8 cellular contexts compared by ENCODE assay signal in the genomic region with DNA sequence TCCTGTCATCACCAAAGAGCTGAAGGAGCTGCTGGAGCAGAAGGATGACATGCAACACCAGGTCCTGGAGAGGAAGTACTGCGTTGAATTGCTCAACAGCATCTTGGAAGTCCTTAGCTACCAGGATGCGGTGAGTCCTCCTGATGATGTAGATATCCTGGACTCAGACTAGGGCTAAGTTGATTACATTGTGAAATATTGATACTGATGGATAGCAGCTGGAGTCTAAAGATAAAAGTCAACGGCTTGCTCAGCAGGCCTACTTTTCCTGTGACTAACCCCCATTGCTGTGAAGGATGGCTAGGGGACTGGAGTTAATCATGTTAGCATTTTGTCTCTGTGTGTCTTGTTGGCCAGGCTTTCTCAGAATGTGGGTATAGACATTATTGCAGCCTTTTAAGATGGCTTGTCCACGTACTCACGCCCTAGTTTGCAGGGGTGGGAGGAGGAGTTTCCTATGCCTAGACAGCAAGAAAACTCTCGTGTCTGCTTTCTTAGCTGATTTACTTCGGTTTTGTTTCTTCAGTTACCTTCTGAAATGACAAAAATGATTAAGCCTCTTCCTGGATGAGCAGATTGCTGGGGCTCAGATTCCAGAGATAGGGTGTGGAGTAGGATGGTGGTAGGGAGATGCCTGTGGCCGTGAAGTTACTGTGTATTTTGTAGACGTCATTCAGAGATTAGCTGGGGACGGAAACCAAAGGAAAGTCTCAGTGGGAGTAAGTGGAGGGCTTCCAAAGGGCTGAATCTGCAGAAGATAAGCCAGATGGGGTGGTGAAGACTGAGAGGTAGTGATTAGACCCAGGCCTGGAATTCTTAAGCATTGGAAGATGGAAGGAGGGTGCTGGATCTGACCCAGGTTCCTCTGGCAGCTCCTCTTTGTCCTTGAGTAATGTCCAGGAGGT.
A peak's percentile ranks its signal among the peaks of the same experiment; 100 is the strongest.
DNase-seq lines count a peak whose midpoint lies in the region; ATAC-seq, FAIRE-seq and TF ChIP-seq lines count a peak whose summit lies in the region.

No MANE protein-coding gene starts in this region.

- no peaks in the 10 kb centered on the region for H3K9me3 Mint-ChIP-seq in T-helper 2 cell treated with Interferon-gamma antibody and Interleukin-4, amounts not matched to agents 5 μg/mL and 100 μg/mL, for 36 hours

- no peaks in the 10 kb centered on the region for H3K27me3 Mint-ChIP-seq in T-helper 2 cell treated with Interferon-gamma antibody and Interleukin-4, amounts not matched to agents 5 μg/mL and 100 μg/mL, for 36 hours (ENCODE audit: low read depth)

- H3K27ac ChIP-seq in small intestine (ENCODE audit: low read depth in 1 of 2, low read length in 1 of 2): no peak overlapping the region
- H3K27ac ChIP-seq in thyroid gland: no peak overlapping the region

- TF ChIP-seq CTCF in HFF-Myc (IDR thresholded peaks at IDR 0.05; ENCODE audit: low read depth, low read length, missing control alignments): no peak
- no peak for TF ChIP-seq CTCF in foreskin fibroblast (IDR thresholded peaks at IDR 0.05; ENCODE audit: low read depth, low read length)
- TF ChIP-seq CTCF in thyroid gland (IDR thresholded peaks at IDR 0.05): no peak

- H3K4me3 ChIP-seq in HFF-Myc (replicated peaks; ENCODE audit: low read depth, low read length) (no peak overlapping the region), foreskin fibroblast (ENCODE audit: low read depth in 1 of 2, low read length in 2 of 2) (peak overlapping the region; percentile 9 to 11), small intestine (ENCODE audit: low read depth in 1 of 2, low read length in 2 of 2) (no peak overlapping the region), thyroid gland (replicated peaks in 1 of 3) (no peak overlapping the region)

- no peaks in the 10 kb centered on the region for H3K9me3 ChIP-seq in small intestine (ENCODE audit: control insufficient read depth, low read depth)
- no peaks in the 10 kb centered on the region for H3K9me3 ChIP-seq in thyroid gland

- H3K27me3 ChIP-seq in small intestine (ENCODE audit: control insufficient read depth in 2 of 2, insufficient read depth in 2 of 2, low read length in 2 of 2) (no peaks in the 10 kb centered on the region), thyroid gland (no peaks in the 10 kb centered on the region)

- DNase-seq in HFF-Myc (ENCODE audit: extremely low read depth, low read depth): peak; percentile 76
- peak; percentile 29 for DNase-seq in T-helper 2 cell treated with Interferon-gamma antibody and Interleukin-4, amounts not matched to agents 5 μg/mL and 100 μg/mL, for 36 hours (ENCODE audit: low spot score)
- DNase-seq in foreskin fibroblast: peak; percentile 98 to 99
- DNase-seq in small intestine: peak; percentile 1
- DNase-seq in occipital lobe (lab: John Stamatoyannopoulos, UW): no peak
- DNase-seq in thyroid gland: no peak
- no peak for DNase-seq in left colon
- DNase-seq in cerebellar cortex (ENCODE audit: low spot score): no peak

- H3K4me1 Mint-ChIP-seq in T-helper 2 cell treated with Interferon-gamma antibody and Interleukin-4, amounts not matched to agents 5 μg/mL and 100 μg/mL, for 36 hours (ENCODE audit: low read depth): peaks cover 37% of the 10 kb centered on the region

- no peak overlapping the region for H3K4me3 Mint-ChIP-seq in T-helper 2 cell treated with Interferon-gamma antibody and Interleukin-4, amounts not matched to agents 5 μg/mL and 100 μg/mL, for 36 hours

- H3K4me1 ChIP-seq in small intestine (ENCODE audit: control insufficient read depth in 2 of 2, insufficient read depth in 1 of 2, low read depth in 1 of 2, low read length in 1 of 2): no peaks in the 10 kb centered on the region
- H3K4me1 ChIP-seq in thyroid gland: no peaks in the 10 kb centered on the region

- peak overlapping the region; percentile 32 for H3K27ac Mint-ChIP-seq in T-helper 2 cell treated with Interferon-gamma antibody and Interleukin-4, amounts not matched to agents 5 μg/mL and 100 μg/mL, for 36 hours

- no peak for FAIRE-seq in small intestine (lab: Jason Lieb, UNC)

- no peak for TF ChIP-seq POLR2A in thyroid gland (IDR thresholded peaks at IDR 0.05)

- ATAC-seq in left colon: no peak

- peaks cover 55% of the 10 kb centered on the region for H3K36me3 Mint-ChIP-seq in T-helper 2 cell treated with Interferon-gamma antibody and Interleukin-4, amounts not matched to agents 5 μg/mL and 100 μg/mL, for 36 hours (ENCODE audit: low read depth)

- WGBS in small intestine, 3 donors: 47 to 57% (median 49%) methylated on average over 10 of the region's 10 CpGs
- WGBS in thyroid gland, 2 donors: 52 to 57% methylated on average over 10 of the region's 10 CpGs

- no peaks in the 10 kb centered on the region for H3K36me3 ChIP-seq in small intestine (ENCODE audit: control insufficient read depth in 2 of 2, insufficient read depth in 2 of 2, low read length in 2 of 2)
- no peaks in the 10 kb centered on the region for H3K36me3 ChIP-seq in thyroid gland

- intact Hi-C loops in thyroid gland (cut with DNase I): no loop called here
- intact Hi-C loops in left colon (cut with DNase I, micrococcal nuclease): no loop called here

Comparison
In these comparisons a context has a peak if more than half of its experiments do, and no peak if none do; other contexts are left out.
1. DNase-seq: peak in HFF-Myc (single experiment), T-helper 2 cell treated with Interferon-gamma antibody and Interleukin-4, amounts not matched to agents 5 μg/mL and 100 μg/mL, for 36 hours (single experiment), foreskin fibroblast (2 of 2) and small intestine (single experiment); none in occipital lobe (single experiment), thyroid gland (0 of 2), left colon (0 of 2) and cerebellar cortex (single experiment).
2. H3K4me3 ChIP-seq: peak in foreskin fibroblast (2 of 2); none in HFF-Myc (single experiment), small intestine (0 of 2) and thyroid gland (0 of 3).